10 cellular contexts compared by ENCODE assay signal in genomic region chr13:39035204-39035603, GRCh38. TPM values are rescaled to one million over a fixed set of nuclear protein-coding genes. Genes with fewer than 3 reads are reported as not detected.
DNase-seq lines count a peak whose midpoint lies in the region; ATAC-seq, FAIRE-seq and TF ChIP-seq lines count a peak whose summit lies in the region.
"Had no signal": no experiment of that assay in that cellular context is flagged by ENCODE, and none has a peak within 500 bp of the region (broad histone marks: within the 10 kb centered on the region; RNA-seq: fewer than 3 reads in every experiment).

No MANE protein-coding gene starts in this region.

- H3K27me3 Mint-ChIP-seq in natural killer cell treated with Interleukin-12 subunit alpha and Interleukin-12 subunit beta and Interleukin-15 and Interleukin-18, amount 100 ng/mL, for 72 hours = no peaks in the 10 kb centered on the region

- DNase-seq in DND-41 = no peak
- no peak for DNase-seq in MG63
- DNase-seq in bronchial epithelial cell (ENCODE audit: low read depth) = no peak
- DNase-seq in natural killer cell treated with Interleukin-12 subunit alpha and Interleukin-12 subunit beta and Interleukin-15 and Interleukin-18, amount 100 ng/mL, for 72 hours (ENCODE audit: low spot score) = no peak
- no peak for DNase-seq in G401 (ENCODE audit: low spot score)
- DNase-seq in sciatic nerve (ENCODE audit: low spot score) = no peak
- DNase-seq: stimulated activated naive CD4-positive, alpha-beta T cell had no signal

- peaks cover 100% of the 10 kb centered on the region for H3K79me2 ChIP-seq in DND-41 (ENCODE audit: insufficient read depth, low read length)

- no peak overlapping the region for H2AFZ ChIP-seq in DND-41 (ENCODE audit: low read depth, low read length)

- H3K4me1 Mint-ChIP-seq in natural killer cell treated with Interleukin-12 subunit alpha and Interleukin-12 subunit beta and Interleukin-15 and Interleukin-18, amount 100 ng/mL, for 72 hours (ENCODE audit: low read depth in 2 of 2) = peaks cover 34 to 49% of the 10 kb centered on the region in 2 donors

- H3K27ac Mint-ChIP-seq in natural killer cell treated with Interleukin-12 subunit alpha and Interleukin-12 subunit beta and Interleukin-15 and Interleukin-18, amount 100 ng/mL, for 72 hours = peak overlapping the region; percentile 92 to 94

- no peaks in the 10 kb centered on the region for H3K27me3 ChIP-seq in DND-41 (ENCODE audit: insufficient read depth, low read length, poor library complexity)
- H3K27me3 ChIP-seq in MG63 = no peaks in the 10 kb centered on the region
- H3K27me3 ChIP-seq in bronchial epithelial cell (ENCODE audit: control insufficient read depth, insufficient read depth, low read length) = no peaks in the 10 kb centered on the region

- peak overlapping the region; percentile 86 for H3K9ac ChIP-seq in DND-41 (ENCODE audit: low read depth, low read length)

- no peak for FAIRE-seq in bronchial epithelial cell (lab: Jason Lieb, UNC)

- H3K9me3 ChIP-seq in DND-41 (ENCODE audit: insufficient read depth, low read length, severe bottlenecking) (no peaks in the 10 kb centered on the region), MG63 (no peaks in the 10 kb centered on the region)

- no peak for TF ChIP-seq CTCF in DND-41 (IDR thresholded peaks at IDR 0.05; ENCODE audit: borderline replicate concordance, extremely low read depth, low read length, poor library complexity, severe bottlenecking)
- no peak for TF ChIP-seq CTCF in bronchial epithelial cell (IDR thresholded peaks at IDR 0.05; ENCODE audit: insufficient read depth, low read length, severe bottlenecking)

- H3K36me3 Mint-ChIP-seq in natural killer cell treated with Interleukin-12 subunit alpha and Interleukin-12 subunit beta and Interleukin-15 and Interleukin-18, amount 100 ng/mL, for 72 hours = peaks cover 9% of the 10 kb centered on the region

- intact Hi-C loops in sciatic nerve (cut with DNase I) = no loop called here

- peaks cover 24% of the 10 kb centered on the region for H3K36me3 ChIP-seq in DND-41 (ENCODE audit: insufficient read depth, low read length)
- peaks cover 9% of the 10 kb centered on the region; the same call in 1 of the 2 replicates for H3K36me3 ChIP-seq in MG63
- H3K36me3 ChIP-seq in bronchial epithelial cell (ENCODE audit: control insufficient read depth, insufficient read depth, low read length) = peaks cover 4% of the 10 kb centered on the region

- peak overlapping the region; percentile 94; the same call in 1 of the 2 replicates for H3K27ac ChIP-seq in DND-41 (ENCODE audit: low read length)

- peak overlapping the region; percentile 85 to 91; a peak in 3 of 4 replicates for H3K4me3 ChIP-seq in DND-41 (ENCODE audit: low read depth in 1 of 2, low read length in 2 of 2)
- peak overlapping the region; percentile 82 for H3K4me3 ChIP-seq in MG63
- peak overlapping the region; percentile 91 for H3K4me3 ChIP-seq in bronchial epithelial cell (ENCODE audit: low read depth, low read length)

- ATAC-seq in DND-41 (ENCODE audit: insufficient read depth, low read depth) = no peak
- no peak for ATAC-seq in natural killer cell treated with Interleukin-12 subunit alpha and Interleukin-12 subunit beta and Interleukin-15 and Interleukin-18, amount 100 ng/mL, for 72 hours
- no peak for ATAC-seq in sciatic nerve
- ATAC-seq in HG03457 (IDR thresholded peaks at IDR 0.05; ENCODE audit: unreplicated experiment) = no peak
- ATAC-seq in GM18511 (IDR thresholded peaks at IDR 0.05; ENCODE audit: unreplicated experiment) = no peak

- H3K4me1 ChIP-seq in DND-41 (ENCODE audit: insufficient read depth, low read length) = peaks cover 44% of the 10 kb centered on the region

- H4K20me1 ChIP-seq in DND-41 (ENCODE audit: insufficient read depth, low read length) = peaks cover 39% of the 10 kb centered on the region

- peak overlapping the region; percentile 83 for H3K4me2 ChIP-seq in DND-41 (ENCODE audit: insufficient read depth, low read length)

- H3K4me3 Mint-ChIP-seq in natural killer cell treated with Interleukin-12 subunit alpha and Interleukin-12 subunit beta and Interleukin-15 and Interleukin-18, amount 100 ng/mL, for 72 hours = peak overlapping the region; percentile 90

- in situ Hi-C loops in G401 (cut with HindIII; ENCODE audit: low sequenced_read_pairs) = no loop called here

- no peaks in the 10 kb centered on the region for H3K9me3 Mint-ChIP-seq in natural killer cell treated with Interleukin-12 subunit alpha and Interleukin-12 subunit beta and Interleukin-15 and Interleukin-18, amount 100 ng/mL, for 72 hours

RNA-seq across cellular contexts. Expression of gene PROSER1, which starts 2.7 kb away (rescaled TPM):
- total RNA-seq in MG63 (2014; rRNA removed; shearing (Covaris generic); ENCODE audit: low replicate concordance) = 7.2 and 9.7 TPM in 2 replicates
- total RNA-seq in bronchial epithelial cell = 9.5 and 14.8 TPM in 2 replicates
- total RNA-seq in natural killer cell treated with Interleukin-12 subunit alpha and Interleukin-12 subunit beta and Interleukin-15 and Interleukin-18, amount 100 ng/mL, for 72 hours = 10 to 100 TPM; 66.0 TPM
- 11.8 and 17.1 TPM in 2 replicates for total RNA-seq in G401 (2014; rRNA removed; shearing (Covaris generic))
- 19.3 TPM for total RNA-seq in sciatic nerve

RNA-seq across cellular contexts. Expression of gene NHLRC3, which starts 3.1 kb away (rescaled TPM):
- total RNA-seq in MG63 (2014; rRNA removed; shearing (Covaris generic); ENCODE audit: low replicate concordance) = 3.8 and 6.6 TPM in 2 replicates
- total RNA-seq in bronchial epithelial cell (9.0 and 10.0 TPM in 2 replicates), sciatic nerve (26.0 TPM)
- 10 to 100 TPM; 14.0 to 16.6 TPM for total RNA-seq in natural killer cell treated with Interleukin-12 subunit alpha and Interleukin-12 subunit beta and Interleukin-15 and Interleukin-18, amount 100 ng/mL, for 72 hours
- total RNA-seq in G401 (2014; rRNA removed; shearing (Covaris generic)) = 4.6 and 9.9 TPM in 2 replicates

RNA-seq across cellular contexts. Expression of gene STOML3, which starts 44.6 kb away (rescaled TPM):
- total RNA-seq in MG63 (2014; rRNA removed; shearing (Covaris generic); ENCODE audit: low replicate concordance) = not detected in 2 replicates
- total RNA-seq in bronchial epithelial cell (not detected in 2 replicates), sciatic nerve (not detected)
- total RNA-seq in natural killer cell treated with Interleukin-12 subunit alpha and Interleukin-12 subunit beta and Interleukin-15 and Interleukin-18, amount 100 ng/mL, for 72 hours = not detected
- not detected in 2 replicates for total RNA-seq in G401 (2014; rRNA removed; shearing (Covaris generic))
- total RNA-seq: activated CD8-positive, alpha-beta memory T cell treated with anti-CD3 and anti-CD28 coated beads for 36 hours had no signal
